In genomic region chr12:122500685-122501488, GRCh38 we compare ENCODE assay signal across 8 cellular contexts. TPM values are rescaled to one million over a fixed set of nuclear protein-coding genes. Genes with fewer than 3 reads are reported as not detected.
DNase-seq lines count a peak whose midpoint lies in the region; ATAC-seq and TF ChIP-seq lines count a peak whose summit lies in the region.

ZCCHC8 (minus strand) TSS chr12:122500932; CDS start chr12:122500840, 92 bp downstream.

- DNase-seq in GM19240 (ENCODE audit: insufficient read length, low spot score): peak; percentile 80
- peak; percentile 98 to 100 for DNase-seq in NCI-H526 (lab: John Stamatoyannopoulos, UW)
- DNase-seq in activated CD4-positive, alpha-beta T cell treated with anti-CD3 and anti-CD28 coated beads for 48 hours: peak; percentile 99
- DNase-seq in colonic mucosa: peak; percentile 99
- DNase-seq in stimulated activated CD4-positive, alpha-beta T cell treated with anti-CD3 and anti-CD28 coated beads, Interleukin-1b, Interleukin-23, amount 100 ng/mL, for 4 hours (ENCODE audit: low read depth in 2 of 2): peak; percentile 90 to 91

- ATAC-seq in HG03460 (IDR thresholded peaks at IDR 0.05; ENCODE audit: unreplicated experiment): peak; percentile 91

- peak within 1 kb of the TSS; percentile 89 to 97 (median 92) for H3K27ac ChIP-seq in BLaER1 treated with 17β-estradiol and CSF1 and Interleukin-3, amounts not matched to agents 10 nM and 100 nM
- H3K27ac ChIP-seq in colonic mucosa (peak within 1 kb of the TSS; percentile 95), layer of hippocampus (ENCODE audit: low read depth, low read length) (peak within 1 kb of the TSS; percentile 96)

- intact Hi-C loops in colonic mucosa (cut with DNase I): no loop called here

- H3K4me2 ChIP-seq in BLaER1 treated with 17β-estradiol and CSF1 and Interleukin-3, amounts not matched to agents 10 nM and 100 nM: peak within 1 kb of the TSS; percentile 76 to 99 (median 86)

- H3K9me3 ChIP-seq in BLaER1 treated with 17β-estradiol and CSF1 and Interleukin-3, amounts not matched to agents 10 nM and 100 nM (replicated peaks in 1 of 11): no peaks in the 10 kb centered on the region
- no peaks in the 10 kb centered on the region for H3K9me3 ChIP-seq in colonic mucosa

- peak within 1 kb of the TSS; percentile 91 to 97 (median 94) for H3K9ac ChIP-seq in BLaER1 treated with 17β-estradiol and CSF1 and Interleukin-3, amounts not matched to agents 10 nM and 100 nM
- H3K9ac ChIP-seq in colonic mucosa (ENCODE audit: low read depth in 2 of 2, low read length in 2 of 2): peak within 1 kb of the TSS; percentile 77 to 88

- H3K27me3 ChIP-seq in BLaER1 treated with 17β-estradiol and CSF1 and Interleukin-3, amounts not matched to agents 10 nM and 100 nM: no peaks in the 10 kb centered on the region
- no peaks in the 10 kb centered on the region for H3K27me3 ChIP-seq in colonic mucosa
- H3K27me3 ChIP-seq in layer of hippocampus (ENCODE audit: control insufficient read depth, insufficient read depth, low read length): no peaks in the 10 kb centered on the region

- peaks cover 0 to 67% (median 31%) of the 10 kb centered on the region in 11 experiments; a peak in 16 of 22 replicates for H4K20me1 ChIP-seq in BLaER1 treated with 17β-estradiol and CSF1 and Interleukin-3, amounts not matched to agents 10 nM and 100 nM

- H3K4me3 ChIP-seq in BLaER1 treated with 17β-estradiol and CSF1 and Interleukin-3, amounts not matched to agents 10 nM and 100 nM: peak within 1 kb of the TSS; percentile 80 to 96 (median 86)
- peak within 1 kb of the TSS; percentile 67 for H3K4me3 ChIP-seq in colonic mucosa

- TF ChIP-seq CTCF in colonic mucosa (IDR thresholded peaks at IDR 0.05): no peak

- peaks cover 44 to 74% (median 58%) of the 10 kb centered on the region in 10 experiments for H3K4me1 ChIP-seq in BLaER1 treated with 17β-estradiol and CSF1 and Interleukin-3, amounts not matched to agents 10 nM and 100 nM
- H3K4me1 ChIP-seq in colonic mucosa: peaks cover 7% of the 10 kb centered on the region

- peaks cover 36 to 56% (median 51%) of the 10 kb centered on the region in 11 experiments for H3K36me3 ChIP-seq in BLaER1 treated with 17β-estradiol and CSF1 and Interleukin-3, amounts not matched to agents 10 nM and 100 nM
- H3K36me3 ChIP-seq in colonic mucosa: peaks cover 11% of the 10 kb centered on the region

RNA-seq across cellular contexts. Expression of gene ZCCHC8, which starts in this region (rescaled TPM):
- 10 to 100 TPM; 17.7 to 20.3 TPM for total RNA-seq in colonic mucosa

Comparison
In these comparisons a context has a peak if more than half of its experiments do, and no peak if none do; other contexts are left out.
1. Peak in every context shown above with its lines: DNase-seq, ATAC-seq, H3K4me3 ChIP-seq and H3K27ac ChIP-seq.